ENCODE assay signal across 7 cellular contexts in the genomic region with DNA sequence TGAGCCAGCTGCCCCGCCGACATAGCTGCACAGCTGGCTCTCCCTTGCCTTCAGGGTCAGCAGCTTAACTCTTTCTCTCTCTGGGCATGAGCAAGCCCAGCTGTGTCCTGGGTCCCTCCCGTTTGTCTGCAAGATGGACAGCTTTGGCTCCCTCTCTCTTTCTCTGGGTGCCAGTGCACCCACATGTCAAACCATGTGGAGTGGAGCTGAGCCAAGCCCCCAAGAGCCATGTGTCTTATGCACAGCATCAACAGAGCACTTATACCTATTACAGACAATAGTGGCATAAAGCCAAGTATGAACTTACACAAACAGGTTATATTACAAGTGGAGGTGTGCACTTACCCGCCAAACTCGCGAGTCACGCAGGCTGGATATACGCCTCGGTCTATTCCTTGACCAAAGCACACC. TPM values are rescaled to one million over a fixed set of nuclear protein-coding genes. Genes with fewer than 3 reads are reported as not detected.
DNase-seq lines count a peak whose midpoint lies in the region; ATAC-seq and TF ChIP-seq lines count a peak whose summit lies in the region.

No MANE protein-coding gene starts in this region.

- ATAC-seq in activated CD8-positive, alpha-beta T cell treated with anti-CD3 and anti-CD28 coated beads, Interleukin-2, amount 10 ng/mL, durations not matched to agents 7 days and 5 days, result no peak
- no peak for ATAC-seq in HG03196 (IDR thresholded peaks at IDR 0.05; ENCODE audit: unreplicated experiment)
- no peak for ATAC-seq in GM18858 (IDR thresholded peaks at IDR 0.05; ENCODE audit: unreplicated experiment)

- H3K27ac Mint-ChIP-seq in activated CD8-positive, alpha-beta T cell treated with anti-CD3 and anti-CD28 coated beads, Interleukin-2, amount 10 ng/mL, durations not matched to agents 7 days and 5 days, result no peak overlapping the region

- in situ Hi-C loops in KBM-7 (cut with MboI; ENCODE audit: low pct_unique_long_range_greater_than_20kb, low sequenced_read_pairs), result loop anchor here (25.0 kb wide), 1 partner anchor 203 kb away; no protein-coding TSS in a partner anchor

- CTCF ChIA-PET in activated CD8-positive, alpha-beta T cell treated with anti-CD3 and anti-CD28 coated beads, Interleukin-2, amount 10 ng/mL, durations not matched to agents 7 days and 5 days (lab: Charles Lee), result interaction anchor here (0.6 to 3.3 kb wide), 17 partner anchors 10 to 386 kb away, joined by 3 to 39 read pairs (median 4); no protein-coding TSS in a partner anchor

- POLR2A ChIA-PET in activated CD8-positive, alpha-beta T cell treated with anti-CD3 and anti-CD28 coated beads, Interleukin-2, amount 10 ng/mL, durations not matched to agents 7 days and 5 days (lab: Charles Lee), result no interaction called here

- H3K9me3 Mint-ChIP-seq in activated CD8-positive, alpha-beta T cell treated with anti-CD3 and anti-CD28 coated beads, Interleukin-2, amount 10 ng/mL, durations not matched to agents 7 days and 5 days (ENCODE audit: insufficient read depth), result no peaks in the 10 kb centered on the region

- H3K4me3 ChIP-seq in kidney epithelial cell (ENCODE audit: low read depth, low read length), result no peak overlapping the region

- no peaks in the 10 kb centered on the region for H3K27me3 ChIP-seq in kidney epithelial cell (ENCODE audit: control insufficient read depth, insufficient read depth, low read length)

- H3K36me3 ChIP-seq in kidney epithelial cell (ENCODE audit: control insufficient read depth, insufficient read depth, low read length), result no peaks in the 10 kb centered on the region

- H3K36me3 Mint-ChIP-seq in activated CD8-positive, alpha-beta T cell treated with anti-CD3 and anti-CD28 coated beads, Interleukin-2, amount 10 ng/mL, durations not matched to agents 7 days and 5 days (ENCODE audit: low read depth), result no peaks in the 10 kb centered on the region

- peak; percentile 47 for TF ChIP-seq CTCF in kidney epithelial cell (IDR thresholded peaks at IDR 0.05; ENCODE audit: insufficient read depth, low read length, poor library complexity, severe bottlenecking)

- H3K27me3 Mint-ChIP-seq in activated CD8-positive, alpha-beta T cell treated with anti-CD3 and anti-CD28 coated beads, Interleukin-2, amount 10 ng/mL, durations not matched to agents 7 days and 5 days (ENCODE audit: low read depth), result peaks cover 25% of the 10 kb centered on the region

- no peak overlapping the region for H3K4me3 Mint-ChIP-seq in activated CD8-positive, alpha-beta T cell treated with anti-CD3 and anti-CD28 coated beads, Interleukin-2, amount 10 ng/mL, durations not matched to agents 7 days and 5 days

- H3K4me1 Mint-ChIP-seq in activated CD8-positive, alpha-beta T cell treated with anti-CD3 and anti-CD28 coated beads, Interleukin-2, amount 10 ng/mL, durations not matched to agents 7 days and 5 days (ENCODE audit: low read depth), result no peaks in the 10 kb centered on the region

- DNase-seq in EL, result peak; percentile 40
- peak; percentile 18 for DNase-seq in KBM-7
- peak; percentile 37 for DNase-seq in activated CD8-positive, alpha-beta T cell treated with anti-CD3 and anti-CD28 coated beads, Interleukin-2, amount 10 ng/mL, durations not matched to agents 7 days and 5 days
- DNase-seq in kidney epithelial cell (ENCODE audit: low read depth), result no peak
- no peak for DNase-seq in NCI-H2081 treated with DMSO at 0.1 percent for 48 hours (lab: John Stamatoyannopoulos, UW)

RNA-seq across cellular contexts. Expression of gene MTPAP, which starts 35.7 kb away (rescaled TPM):
- 10 to 100 TPM; 32.6 to 33.2 TPM for total RNA-seq in activated CD8-positive, alpha-beta T cell treated with anti-CD3 and anti-CD28 coated beads, Interleukin-2, amount 10 ng/mL, durations not matched to agents 7 days and 5 days
- 14.2 and 21.6 TPM in 2 replicates for total RNA-seq in kidney epithelial cell

RNA-seq across cellular contexts. Expression of gene MAP3K8, which starts 49.2 kb away (rescaled TPM):
- 10 to 100 TPM; 26.0 to 27.7 TPM for total RNA-seq in activated CD8-positive, alpha-beta T cell treated with anti-CD3 and anti-CD28 coated beads, Interleukin-2, amount 10 ng/mL, durations not matched to agents 7 days and 5 days
- 5.8 and 10.4 TPM in 2 replicates for total RNA-seq in kidney epithelial cell

Comparison
In these comparisons a context has a peak if more than half of its experiments do, and no peak if none do; other contexts are left out.
1. DNase-seq: peak in EL (single experiment), KBM-7 (single experiment) and activated CD8-positive, alpha-beta T cell treated with anti-CD3 and anti-CD28 coated beads, Interleukin-2, amount 10 ng/mL, durations not matched to agents 7 days and 5 days (single experiment); none in kidney epithelial cell (single experiment) and NCI-H2081 treated with DMSO at 0.1 percent for 48 hours (single experiment).